6 cellular contexts compared by ENCODE assay signal in the genomic region with DNA sequence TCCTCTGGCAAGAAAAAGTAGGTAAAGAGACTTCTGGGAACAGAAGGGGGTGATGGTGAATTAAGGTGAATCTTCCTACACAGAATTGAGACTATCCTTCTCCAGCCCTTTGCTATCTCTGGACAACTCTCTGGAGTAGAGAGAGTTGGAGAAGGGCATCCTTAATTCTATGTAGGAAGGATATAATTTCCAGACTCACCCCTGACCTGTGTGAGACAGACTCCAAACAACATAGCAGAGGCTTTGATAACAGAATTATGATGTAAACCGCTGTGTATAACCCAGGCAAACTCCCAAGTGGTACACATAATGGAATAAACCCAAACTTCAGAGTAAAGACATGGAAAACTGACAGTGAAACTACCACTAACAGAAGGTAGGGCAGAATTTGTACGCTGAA.
"Had no signal": no experiment of that assay in that cellular context is flagged by ENCODE, and none has a peak within 500 bp of the region (broad histone marks: within the 10 kb centered on the region; RNA-seq: fewer than 3 reads in every experiment).

No MANE protein-coding gene starts in this region.

- ATAC-seq: K562 had no signal

- DNase-seq: IMR-90, KBM-7, KG1 had no signal

- H3K4me3 ChIP-seq: K562 had no signal

- H3K27ac ChIP-seq: HL-60 had no signal

- FAIRE-seq: HTR-8/SVneo, K562 had no signal
